In the genomic region with DNA sequence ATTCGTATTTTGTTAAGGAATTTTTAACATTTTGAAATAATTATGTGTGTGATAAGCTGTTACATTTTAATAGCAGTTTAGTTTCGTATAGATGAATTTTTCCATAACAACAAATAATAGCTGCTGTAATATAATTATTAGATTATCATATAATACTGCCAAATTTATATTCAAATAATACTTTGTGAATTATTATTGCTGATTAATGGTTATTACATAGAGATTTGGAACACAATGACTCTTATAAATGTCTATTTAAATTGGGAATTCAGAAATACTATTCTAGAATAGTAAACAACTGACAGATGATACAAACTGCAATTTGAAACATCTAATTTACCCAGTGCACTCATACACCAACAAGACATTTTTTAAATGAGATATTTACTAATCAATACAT, we compare ENCODE assay signal across 21 cellular contexts.
DNase-seq lines count a peak whose midpoint lies in the region; FAIRE-seq and TF ChIP-seq lines count a peak whose summit lies in the region.
"Had no signal": no experiment of that assay in that cellular context is flagged by ENCODE, and none has a peak within 500 bp of the region (broad histone marks: within the 10 kb centered on the region; RNA-seq: fewer than 3 reads in every experiment).

No MANE protein-coding gene starts in this region.

- no peaks in the 10 kb centered on the region for H3K4me1 ChIP-seq in small intestine (ENCODE audit: control insufficient read depth in 2 of 2, insufficient read depth in 1 of 2, low read depth in 1 of 2, low read length in 1 of 2)
- H3K4me1 ChIP-seq: BLaER1 had no signal

- H3K9ac ChIP-seq in SU-DHL-6 (ENCODE audit: low read length): no peak overlapping the region
- H3K9ac ChIP-seq: BLaER1 had no signal

- H3K36me3 ChIP-seq in SU-DHL-6 (ENCODE audit: low read length): no peaks in the 10 kb centered on the region
- H3K36me3 ChIP-seq in small intestine (ENCODE audit: control insufficient read depth in 2 of 2, insufficient read depth in 2 of 2, low read length in 2 of 2): no peaks in the 10 kb centered on the region
- H3K36me3 ChIP-seq: BLaER1 had no signal

- H3K9me3 ChIP-seq in SU-DHL-6 (ENCODE audit: insufficient read depth, low read length): no peaks in the 10 kb centered on the region
- no peaks in the 10 kb centered on the region for H3K9me3 ChIP-seq in small intestine (ENCODE audit: control insufficient read depth, low read depth)
- H3K9me3 ChIP-seq: BLaER1 had no signal

- H3F3A ChIP-seq in SU-DHL-6 (ENCODE audit: insufficient read depth): no peaks in the 10 kb centered on the region

- H3K27ac ChIP-seq in SU-DHL-6 (ENCODE audit: low read depth, low read length) (no peak overlapping the region), small intestine (ENCODE audit: low read depth in 1 of 2, low read length in 1 of 2) (no peak overlapping the region)
- H3K27ac ChIP-seq: 22Rv1, BLaER1 had no signal

- 86 to 92% (median 88%) methylated on average over 2 of the region's 2 CpGs for WGBS in small intestine, 3 donors

- no peaks in the 10 kb centered on the region for H4K20me1 ChIP-seq in SU-DHL-6 (ENCODE audit: low read depth, low read length)
- H4K20me1 ChIP-seq: BLaER1 had no signal

- in situ Hi-C loops in GM13976 (cut with MboI; ENCODE audit: low sequenced_read_pairs, unreplicated experiment): no loop called here

- no peaks in the 10 kb centered on the region for H3K79me2 ChIP-seq in SU-DHL-6 (ENCODE audit: insufficient read depth, low read length)

- H3K27me3 ChIP-seq in SU-DHL-6 (ENCODE audit: low read length): no peaks in the 10 kb centered on the region
- no peaks in the 10 kb centered on the region for H3K27me3 ChIP-seq in small intestine (ENCODE audit: control insufficient read depth in 2 of 2, insufficient read depth in 2 of 2, low read length in 2 of 2)
- H3K27me3 ChIP-seq: BLaER1 had no signal

- H3K4me2 ChIP-seq in SU-DHL-6 (ENCODE audit: low read depth, low read length, poor library complexity, severe bottlenecking): peak overlapping the region; percentile 42
- H3K4me2 ChIP-seq: BLaER1 had no signal

- H3K4me3 ChIP-seq in SU-DHL-6 (ENCODE audit: insufficient read depth, low read length, poor library complexity, severe bottlenecking) (no peak overlapping the region), small intestine (ENCODE audit: low read depth in 1 of 2, low read length in 2 of 2) (no peak overlapping the region)
- H3K4me3 ChIP-seq: BLaER1 had no signal

- DNase-seq in small intestine: no peak
- no peak for DNase-seq in DMS153 (lab: John Stamatoyannopoulos, UW)
- no peak for DNase-seq in GM13976 (ENCODE audit: low spot score)
- DNase-seq in DMS 273 treated with DMSO at 0.1 percent for 48 hours (lab: John Stamatoyannopoulos, UW): no peak
- DNase-seq: CD4-positive, alpha-beta memory T cell; DMS53; DND-41; EL; GOT3; H7; HFFc6; IMR-90; KBM-7 had no signal

- no peak for TF ChIP-seq CTCF in SU-DHL-6 (IDR thresholded peaks at IDR 0.05; ENCODE audit: insufficient read depth, low read length, poor library complexity, severe bottlenecking)
- no peak for TF ChIP-seq CTCF in GM13976 (IDR thresholded peaks at IDR 0.05; ENCODE audit: borderline replicate concordance, control extremely low read depth, extremely low read depth, insufficient read depth, missing control alignments)

- FAIRE-seq in G401.6 (lab: Jason Lieb, UNC) (peak; percentile 59), endometrium (lab: Jason Lieb, UNC) (peak; percentile 53), small intestine (lab: Jason Lieb, UNC) (peak; percentile 94)
- FAIRE-seq: GM12891, GM18507, HTR-8/SVneo had no signal

- no peaks in the 10 kb centered on the region for H3K9me2 ChIP-seq in SU-DHL-6 (replicated peaks; ENCODE audit: insufficient read depth, low read length)

- no peak overlapping the region for H2AFZ ChIP-seq in SU-DHL-6 (ENCODE audit: low read depth, low read length, severe bottlenecking)
